In genomic region chrX:40573763-40574162, GRCh38 we compare ENCODE assay signal across 1 cellular context.
TF ChIP-seq lines count a peak whose summit lies in the region.

No MANE protein-coding gene starts in this region.

TF ChIP-seq in GM23338, 12 proteins besides CTCF, POLR2A, EP300 and RAD21 (continued from another document):
- TF ChIP-seq ZNF462 (CRISPR knock-in tag; IDR thresholded peaks at IDR 0.05) (no peak), REST (IDR thresholded peaks at IDR 0.05; ENCODE audit: unreplicated experiment) (no peak)
TF ChIP-seq in GM23338: peak in this region for 0.
